Comparison of ENCODE assay signal across 26 cellular contexts in genomic region chr20:8203366-8203765, GRCh38.
DNase-seq lines count a peak whose midpoint lies in the region; TF ChIP-seq lines count a peak whose summit lies in the region.
"Had no signal": no experiment of that assay in that cellular context is flagged by ENCODE, and none has a peak within 500 bp of the region (broad histone marks: within the 10 kb centered on the region; RNA-seq: fewer than 3 reads in every experiment).

No MANE protein-coding gene starts in this region.

- BruUV-seq in Caco-2 (replicated peaks; lab: Mats Ljungman, UMichigan), result no TSS peak

- POLR2A ChIA-PET in Caco-2 (lab: Charles Lee), result no interaction called here

- no peak for TF ChIP-seq CTCF in Caco-2 (IDR thresholded peaks at IDR 0.05; ENCODE audit: insufficient read depth in 1 of 2, low read depth in 1 of 2, low read length in 1 of 2, severe bottlenecking in 1 of 2, unreplicated experiment in 1 of 2)

- H3K4me3 ChIP-seq in Caco-2 (ENCODE audit: low read depth, low read length), result no peak overlapping the region
- H3K4me3 ChIP-seq: A549; BLaER1; BLaER1 treated with 17β-estradiol and CSF1 and Interleukin-3, amounts not matched to agents 10 nM and 100 nM had no signal

- no peaks in the 10 kb centered on the region for H3K27me3 ChIP-seq in Caco-2 (replicated peaks; ENCODE audit: control insufficient read depth, insufficient read depth, low read length)
- H3K27me3 ChIP-seq: BE2C; BLaER1; BLaER1 treated with 17β-estradiol and CSF1 and Interleukin-3, amounts not matched to agents 10 nM and 100 nM had no signal

- peaks cover 7% of the 10 kb centered on the region for H3K36me3 Mint-ChIP-seq in Caco-2 (ENCODE audit: insufficient read depth, unreplicated experiment)
- H3K36me3 Mint-ChIP-seq: CD4-positive, alpha-beta memory T cell; CD4-positive, CD25-positive, alpha-beta regulatory T cell; CD8-positive, alpha-beta T cell had no signal

- peak overlapping the region; percentile 25 for H3K27ac Mint-ChIP-seq in Caco-2 (ENCODE audit: unreplicated experiment)
- H3K27ac Mint-ChIP-seq: B cell; CD4-positive, alpha-beta T cell; CD4-positive, CD25-positive, alpha-beta regulatory T cell; CD8-positive, alpha-beta memory T cell; CD8-positive, alpha-beta T cell had no signal

- peaks cover 22% of the 10 kb centered on the region for H3K9me3 Mint-ChIP-seq in Caco-2 (ENCODE audit: unreplicated experiment)
- H3K9me3 Mint-ChIP-seq: CD4-positive, alpha-beta T cell; CD8-positive, alpha-beta T cell had no signal

- no peaks in the 10 kb centered on the region for H3K9me3 ChIP-seq in Caco-2
- H3K9me3 ChIP-seq: A549, BE2C, BLaER1 had no signal

- peaks cover 29% of the 10 kb centered on the region for H3K4me1 Mint-ChIP-seq in Caco-2 (ENCODE audit: low read depth, unreplicated experiment)
- H3K4me1 Mint-ChIP-seq: B cell; CD4-positive, CD25-positive, alpha-beta regulatory T cell had no signal

- H3K27me3 Mint-ChIP-seq in Caco-2 (ENCODE audit: insufficient read depth, unreplicated experiment), result no peaks in the 10 kb centered on the region
- H3K27me3 Mint-ChIP-seq: CD4-positive, alpha-beta memory T cell; CD4-positive, alpha-beta T cell; CD4-positive, CD25-positive, alpha-beta regulatory T cell; CD8-positive, alpha-beta memory T cell had no signal

- peaks cover 37% of the 10 kb centered on the region for H3K4me1 ChIP-seq in Caco-2
- H3K4me1 ChIP-seq: BE2C had no signal

- no peak for DNase-seq in Caco-2
- no peak for DNase-seq in NCI-H510A (lab: John Stamatoyannopoulos, UW)
- DNase-seq: 8988T; ACHN; AML-193; BE2C; C1 segment of cervical spinal cord; Calu3; CD4-positive, alpha-beta memory T cell; CD4-positive, alpha-beta T cell; CD4-positive, CD25-positive, alpha-beta regulatory T cell; CD8-positive, alpha-beta memory T cell; CD8-positive, alpha-beta T cell; COR-L47; DMS 273 treated with DMSO at 0.1 percent for 48 hours; DMS153; DMS53; DMS79; DMS79 treated with DMSO at 0.1 percent for 48 hours; DND-41; EL had no signal

- no peaks in the 10 kb centered on the region; the same call in 1 of the 2 replicates for H3K36me3 ChIP-seq in Caco-2 (ENCODE audit: control insufficient read depth, insufficient read depth, low read length)
- H3K36me3 ChIP-seq: BE2C; BLaER1; BLaER1 treated with 17β-estradiol and CSF1 and Interleukin-3, amounts not matched to agents 10 nM and 100 nM had no signal

- intact Hi-C loops in Caco-2 (cut with micrococcal nuclease; ENCODE audit: unreplicated experiment), result no loop called here

- CTCF ChIA-PET in Caco-2 (lab: Charles Lee), result no interaction called here

- no peak overlapping the region for H3K4me3 Mint-ChIP-seq in Caco-2 (ENCODE audit: unreplicated experiment)
- H3K4me3 Mint-ChIP-seq: B cell; CD14-positive monocyte; CD4-positive, alpha-beta memory T cell; CD4-positive, alpha-beta T cell; CD4-positive, CD25-positive, alpha-beta regulatory T cell; CD8-positive, alpha-beta memory T cell; CD8-positive, alpha-beta T cell had no signal
